8 cellular contexts compared by ENCODE assay signal in the genomic region with DNA sequence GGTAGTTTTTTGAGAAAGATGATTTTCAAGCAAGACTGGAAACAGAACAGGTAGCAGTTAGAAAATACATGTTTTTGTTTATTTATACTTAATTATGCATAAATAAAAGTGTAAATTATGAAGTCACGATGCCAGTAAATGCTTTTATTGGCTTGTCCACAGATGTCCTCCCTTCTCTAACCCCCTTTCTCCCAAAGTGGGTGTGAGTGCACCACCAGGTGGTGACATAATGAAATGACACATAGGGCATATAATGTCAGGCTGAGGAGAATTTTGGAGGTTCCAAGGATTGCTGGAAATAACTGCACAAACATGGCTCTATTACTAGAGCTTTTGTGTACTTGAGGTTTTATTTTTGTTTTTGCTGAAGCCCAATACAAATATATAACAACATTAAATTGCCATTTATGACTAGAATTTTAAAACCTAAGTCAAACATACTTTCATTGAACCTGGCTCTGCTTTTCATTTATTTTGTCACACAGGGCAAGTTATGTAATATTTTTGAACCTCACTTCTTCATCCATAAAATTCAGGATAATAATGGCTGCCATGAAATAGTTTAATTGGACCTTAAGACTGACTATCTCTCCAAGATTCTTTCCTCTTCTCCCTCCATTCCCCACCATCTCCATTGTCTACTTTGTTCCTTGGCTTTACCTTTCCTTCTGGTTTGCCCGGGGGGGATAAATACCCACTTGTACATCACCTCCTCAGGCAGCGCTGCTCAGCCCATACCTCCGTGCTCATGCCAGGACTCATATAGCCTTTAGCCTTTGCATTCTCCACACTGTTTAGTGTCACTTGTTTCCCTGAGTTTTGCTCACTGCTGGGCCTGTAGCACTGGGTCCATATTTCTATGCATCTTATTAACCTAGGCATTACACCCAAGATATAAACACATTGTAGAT.
DNase-seq lines count a peak whose midpoint lies in the region; ATAC-seq and TF ChIP-seq lines count a peak whose summit lies in the region.

No MANE protein-coding gene starts in this region.

- H3K4me3 ChIP-seq in right lobe of liver, result no peak overlapping the region

- no peak overlapping the region for H3K27ac Mint-ChIP-seq in activated T-cell treated with anti-CD3 and anti-CD28 coated beads, Interleukin-2, amount 50 U/mL, for 24 hours

- H3K4me1 ChIP-seq in right lobe of liver, result no peaks in the 10 kb centered on the region

- peaks cover 3% of the 10 kb centered on the region for H3K4me1 Mint-ChIP-seq in activated T-cell treated with anti-CD3 and anti-CD28 coated beads, Interleukin-2, amount 50 U/mL, for 24 hours (ENCODE audit: low read depth)

- H3K9me3 ChIP-seq in right lobe of liver, result no peaks in the 10 kb centered on the region

- H3K36me3 Mint-ChIP-seq in activated T-cell treated with anti-CD3 and anti-CD28 coated beads, Interleukin-2, amount 50 U/mL, for 24 hours (ENCODE audit: low read depth), result no peaks in the 10 kb centered on the region

- WGBS in right lobe of liver (ENCODE audit: insufficient coverage, low coverage, low lambda C conversion rate, missing lambda C conversion rate), result 65% methylated on average over 3 of the region's 4 CpGs

- ATAC-seq in GM21825 (IDR thresholded peaks at IDR 0.05; ENCODE audit: unreplicated experiment), result peak; percentile 61
- ATAC-seq in right lobe of liver, result peak; percentile 75 to 84 (median 80)
- ATAC-seq in HG03045 (IDR thresholded peaks at IDR 0.05; ENCODE audit: unreplicated experiment), result no peak

- no peak for TF ChIP-seq POLR2A in right lobe of liver (IDR thresholded peaks at IDR 0.05)

- H3K27ac ChIP-seq in right lobe of liver, result no peak overlapping the region

- H3K27me3 ChIP-seq in right lobe of liver, result no peaks in the 10 kb centered on the region

- no peaks in the 10 kb centered on the region for H3K36me3 ChIP-seq in right lobe of liver

- no peaks in the 10 kb centered on the region for H3K9me3 Mint-ChIP-seq in activated T-cell treated with anti-CD3 and anti-CD28 coated beads, Interleukin-2, amount 50 U/mL, for 24 hours

- intact Hi-C loops in right lobe of liver (cut with DNase I), result no loop called here

- no peak overlapping the region for H3K4me3 Mint-ChIP-seq in activated T-cell treated with anti-CD3 and anti-CD28 coated beads, Interleukin-2, amount 50 U/mL, for 24 hours

- no peaks in the 10 kb centered on the region for H3K27me3 Mint-ChIP-seq in activated T-cell treated with anti-CD3 and anti-CD28 coated beads, Interleukin-2, amount 50 U/mL, for 24 hours

- peak; percentile 51 to 74 (median 66) for TF ChIP-seq CTCF in right lobe of liver (IDR thresholded peaks at IDR 0.05)

- peak; percentile 3 for DNase-seq in activated T-cell treated with anti-CD3 and anti-CD28 coated beads for 48 hours (ENCODE audit: low read depth)
- no peak for DNase-seq in activated T-cell treated with anti-CD3 and anti-CD28 coated beads, Interleukin-2, amount 50 U/mL, for 24 hours
- DNase-seq in NCI-H1105 treated with DMSO at 0.1 percent for 48 hours (lab: John Stamatoyannopoulos, UW), result peak; percentile 17
- DNase-seq in amniotic epithelial cell (ENCODE audit: low read depth), result peak; percentile 59
- DNase-seq in right lobe of liver, result no peak
- DNase-seq in DMS153 (lab: John Stamatoyannopoulos, UW), result no peak

Comparison
In these comparisons a context has a peak if more than half of its experiments do, and no peak if none do; other contexts are left out.
1. DNase-seq: peak in activated T-cell treated with anti-CD3 and anti-CD28 coated beads for 48 hours (single experiment), NCI-H1105 treated with DMSO at 0.1 percent for 48 hours (single experiment) and amniotic epithelial cell (single experiment); none in activated T-cell treated with anti-CD3 and anti-CD28 coated beads, Interleukin-2, amount 50 U/mL, for 24 hours (single experiment), right lobe of liver (0 of 3) and DMS153 (single experiment).